1 cellular context compared by ENCODE assay signal in genomic region chr2:43874776-43875451, GRCh38.
TF ChIP-seq lines count a peak whose summit lies in the region.

No MANE protein-coding gene starts in this region.

TF ChIP-seq in WTC11, 78 proteins besides CTCF, POLR2A, EP300 and RAD21 (continued from another document):
- no peak for TF ChIP-seq HMGXB4 (CRISPR knock-in tag; IDR thresholded peaks at IDR 0.05)
- no peak for TF ChIP-seq FOXK1 (CRISPR knock-in tag; IDR thresholded peaks at IDR 0.05)
- TF ChIP-seq GABPB1 (CRISPR knock-in tag; IDR thresholded peaks at IDR 0.05) = no peak
- no peak for TF ChIP-seq SMAD3 (CRISPR knock-in tag; IDR thresholded peaks at IDR 0.05; ENCODE audit: borderline replicate concordance)
